ENCODE assay signal across 19 cellular contexts in the genomic region with DNA sequence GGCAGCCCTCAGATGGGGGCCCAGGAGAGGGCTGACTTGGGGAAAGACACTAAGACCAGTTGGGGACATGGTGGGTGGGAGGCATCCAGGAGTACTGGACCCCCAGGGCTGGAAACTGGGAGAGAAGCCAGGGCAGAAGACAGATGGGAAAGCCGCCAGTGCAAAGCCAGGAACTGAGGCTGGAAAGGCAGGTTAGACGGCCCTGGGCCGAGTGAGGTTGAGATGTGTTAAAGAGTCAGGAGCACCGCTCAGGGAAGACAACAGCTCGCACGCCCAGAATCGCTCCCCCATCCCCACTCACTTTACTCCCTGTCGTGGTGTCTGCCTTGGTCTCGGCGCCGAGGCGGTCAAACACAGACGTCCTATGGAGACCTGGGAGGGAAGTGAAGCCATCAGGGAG. TPM values are rescaled to one million over a fixed set of nuclear protein-coding genes. Genes with fewer than 3 reads are reported as not detected.
DNase-seq lines count a peak whose midpoint lies in the region; ATAC-seq and TF ChIP-seq lines count a peak whose summit lies in the region.
"Had no signal": no experiment of that assay in that cellular context is flagged by ENCODE, and none has a peak within 500 bp of the region (broad histone marks: within the 10 kb centered on the region; RNA-seq: fewer than 3 reads in every experiment).

No MANE protein-coding gene starts in this region.

- no peaks in the 10 kb centered on the region for H3K27me3 ChIP-seq in effector memory CD4-positive, alpha-beta T cell (replicated peaks; ENCODE audit: control insufficient read depth, insufficient read depth, low read length, poor library complexity, severe bottlenecking)
- H3K27me3 ChIP-seq: BLaER1 treated with 17β-estradiol and CSF1 and Interleukin-3, amounts not matched to agents 10 nM and 100 nM had no signal

- no peak overlapping the region for H3K4me3 Mint-ChIP-seq in mesothelial cell of epicardium
- H3K4me3 Mint-ChIP-seq in stimulated activated naive B cell treated with anti-CD40 and anti-IgM and Interleukin-4, amounts not matched to agents 10 μg/mL and 1 μg/mL and 100 μg/mL, for 72 hours, result no peak overlapping the region
- no peak overlapping the region for H3K4me3 Mint-ChIP-seq in activated CD8-positive, alpha-beta T cell treated with anti-CD3 and anti-CD28 coated beads, Interleukin-2, amount 10 ng/mL, durations not matched to agents 7 days and 5 days
- H3K4me3 Mint-ChIP-seq: IgD-negative memory B cell had no signal

- DNase-seq in ELF-1 (ENCODE audit: low read depth, low spot score) (peak; percentile 16), RWPE1 (ENCODE audit: low spot score) (no peak), mesothelial cell of epicardium (ENCODE audit: low spot score in 2 of 2, unreplicated experiment in 2 of 2) (no peak), coronary artery (ENCODE audit: low spot score) (no peak)
- DNase-seq in stimulated activated naive B cell treated with anti-CD40 and anti-IgM and Interleukin-4, amounts not matched to agents 10 μg/mL and 1 μg/mL and 100 μg/mL, for 72 hours, result no peak
- no peak for DNase-seq in activated CD8-positive, alpha-beta T cell treated with anti-CD3 and anti-CD28 coated beads, Interleukin-2, amount 10 ng/mL, durations not matched to agents 7 days and 5 days
- DNase-seq in effector memory CD4-positive, alpha-beta T cell, result no peak
- DNase-seq: CD8-positive, alpha-beta memory T cell; GDM1; NCI-H1105; NCI-H146; NCI-H2029 treated with DMSO at 0.1 percent for 48 hours; NCI-H226; NCI-H510A treated with DMSO at 0.1 percent for 48 hours; NCI-H748 treated with DMSO at 0.1 percent for 48 hours; PC-9 had no signal

- no peak overlapping the region for H3K4me3 ChIP-seq in coronary artery
- no peak overlapping the region for H3K4me3 ChIP-seq in effector memory CD4-positive, alpha-beta T cell (ENCODE audit: insufficient read depth, low read depth, low read length, poor library complexity, severe bottlenecking)
- H3K4me3 ChIP-seq: BLaER1 treated with 17β-estradiol and CSF1 and Interleukin-3, amounts not matched to agents 10 nM and 100 nM; PC-9 had no signal

- CTCF ChIA-PET in RWPE1 (lab: Yijun Ruan, JAX), result no interaction called here
- CTCF ChIA-PET in activated CD8-positive, alpha-beta T cell treated with anti-CD3 and anti-CD28 coated beads, Interleukin-2, amount 10 ng/mL, durations not matched to agents 7 days and 5 days (lab: Charles Lee), result no interaction called here

- no peak for TF ChIP-seq CTCF in RWPE1 (conservative IDR thresholded peaks at IDR 0.05; ENCODE audit: low read depth)
- no peak for TF ChIP-seq CTCF in mesothelial cell of epicardium (IDR thresholded peaks at IDR 0.05; ENCODE audit: unreplicated experiment)
- TF ChIP-seq CTCF in coronary artery (IDR thresholded peaks at IDR 0.05), result no peak

- POLR2A ChIA-PET in RWPE1 (lab: Yijun Ruan, JAX; ENCODE audit: low non-redundant PET), result no interaction called here
- POLR2A ChIA-PET in activated CD8-positive, alpha-beta T cell treated with anti-CD3 and anti-CD28 coated beads, Interleukin-2, amount 10 ng/mL, durations not matched to agents 7 days and 5 days (lab: Charles Lee), result no interaction called here

- ATAC-seq in stimulated activated naive B cell treated with anti-CD40 and anti-IgM and Interleukin-4, amounts not matched to agents 10 μg/mL and 1 μg/mL and 100 μg/mL, for 72 hours (replicated peaks), result no peak
- ATAC-seq in activated CD8-positive, alpha-beta T cell treated with anti-CD3 and anti-CD28 coated beads, Interleukin-2, amount 10 ng/mL, durations not matched to agents 7 days and 5 days, result no peak
- ATAC-seq: HCT116 had no signal

- H3K4me1 ChIP-seq in effector memory CD4-positive, alpha-beta T cell (ENCODE audit: control insufficient read depth, insufficient read depth, low read length, poor library complexity, severe bottlenecking), result no peaks in the 10 kb centered on the region

- H3K27ac ChIP-seq in RWPE1, result 0 out of 2 replicates have a peak overlapping the region, but pooled peaks have one; percentile 3
- no peak overlapping the region for H3K27ac ChIP-seq in coronary artery
- H3K27ac ChIP-seq in effector memory CD4-positive, alpha-beta T cell (ENCODE audit: insufficient read depth, low read length, poor library complexity, severe bottlenecking), result no peak overlapping the region
- H3K27ac ChIP-seq: BLaER1 treated with 17β-estradiol and CSF1 and Interleukin-3, amounts not matched to agents 10 nM and 100 nM; PC-9 had no signal

- peak overlapping the region; percentile 70 for H3K27ac Mint-ChIP-seq in mesothelial cell of epicardium
- peak overlapping the region; percentile 6 for H3K27ac Mint-ChIP-seq in stimulated activated naive B cell treated with anti-CD40 and anti-IgM and Interleukin-4, amounts not matched to agents 10 μg/mL and 1 μg/mL and 100 μg/mL, for 72 hours
- H3K27ac Mint-ChIP-seq in activated CD8-positive, alpha-beta T cell treated with anti-CD3 and anti-CD28 coated beads, Interleukin-2, amount 10 ng/mL, durations not matched to agents 7 days and 5 days, result no peak overlapping the region
- H3K27ac Mint-ChIP-seq: IgD-negative memory B cell had no signal

- peaks cover 48% of the 10 kb centered on the region for H3K36me3 Mint-ChIP-seq in mesothelial cell of epicardium
- peaks cover 54 to 78% of the 10 kb centered on the region in 2 donors for H3K36me3 Mint-ChIP-seq in stimulated activated naive B cell treated with anti-CD40 and anti-IgM and Interleukin-4, amounts not matched to agents 10 μg/mL and 1 μg/mL and 100 μg/mL, for 72 hours
- peaks cover 55% of the 10 kb centered on the region for H3K36me3 Mint-ChIP-seq in activated CD8-positive, alpha-beta T cell treated with anti-CD3 and anti-CD28 coated beads, Interleukin-2, amount 10 ng/mL, durations not matched to agents 7 days and 5 days (ENCODE audit: low read depth)

- H3K4me1 Mint-ChIP-seq in mesothelial cell of epicardium, result peaks cover 17% of the 10 kb centered on the region
- H3K4me1 Mint-ChIP-seq in stimulated activated naive B cell treated with anti-CD40 and anti-IgM and Interleukin-4, amounts not matched to agents 10 μg/mL and 1 μg/mL and 100 μg/mL, for 72 hours, result no peaks in the 10 kb centered on the region
- H3K4me1 Mint-ChIP-seq in activated CD8-positive, alpha-beta T cell treated with anti-CD3 and anti-CD28 coated beads, Interleukin-2, amount 10 ng/mL, durations not matched to agents 7 days and 5 days (ENCODE audit: low read depth), result no peaks in the 10 kb centered on the region
- H3K4me1 Mint-ChIP-seq: CD8-positive, alpha-beta memory T cell had no signal

- H3K27me3 Mint-ChIP-seq in mesothelial cell of epicardium (ENCODE audit: low read depth), result no peaks in the 10 kb centered on the region
- no peaks in the 10 kb centered on the region for H3K27me3 Mint-ChIP-seq in stimulated activated naive B cell treated with anti-CD40 and anti-IgM and Interleukin-4, amounts not matched to agents 10 μg/mL and 1 μg/mL and 100 μg/mL, for 72 hours
- no peaks in the 10 kb centered on the region for H3K27me3 Mint-ChIP-seq in activated CD8-positive, alpha-beta T cell treated with anti-CD3 and anti-CD28 coated beads, Interleukin-2, amount 10 ng/mL, durations not matched to agents 7 days and 5 days (ENCODE audit: low read depth)
- H3K27me3 Mint-ChIP-seq: CD8-positive, alpha-beta memory T cell; IgD-negative memory B cell had no signal

- H3K9me3 ChIP-seq in effector memory CD4-positive, alpha-beta T cell (ENCODE audit: control insufficient read depth, low read length), result no peaks in the 10 kb centered on the region
- H3K9me3 ChIP-seq: BLaER1 treated with 17β-estradiol and CSF1 and Interleukin-3, amounts not matched to agents 10 nM and 100 nM had no signal

- H3K36me3 ChIP-seq in effector memory CD4-positive, alpha-beta T cell (ENCODE audit: control insufficient read depth, insufficient read depth, low read length), result peaks cover 67% of the 10 kb centered on the region

- H3K9me3 Mint-ChIP-seq in mesothelial cell of epicardium, result no peaks in the 10 kb centered on the region
- H3K9me3 Mint-ChIP-seq in stimulated activated naive B cell treated with anti-CD40 and anti-IgM and Interleukin-4, amounts not matched to agents 10 μg/mL and 1 μg/mL and 100 μg/mL, for 72 hours, result no peaks in the 10 kb centered on the region
- no peaks in the 10 kb centered on the region for H3K9me3 Mint-ChIP-seq in activated CD8-positive, alpha-beta T cell treated with anti-CD3 and anti-CD28 coated beads, Interleukin-2, amount 10 ng/mL, durations not matched to agents 7 days and 5 days (ENCODE audit: insufficient read depth)
- H3K9me3 Mint-ChIP-seq: IgD-negative memory B cell had no signal

RNA-seq across cellular contexts. Expression of a gene that starts 24.5 kb away (rescaled TPM):
- total RNA-seq in mesothelial cell of epicardium, result 15.3 to 17.8 TPM (median 16.3 TPM) in 3 replicates
- 10 to 100 TPM; 27.7 to 28.3 TPM for total RNA-seq in activated CD8-positive, alpha-beta T cell treated with anti-CD3 and anti-CD28 coated beads, Interleukin-2, amount 10 ng/mL, durations not matched to agents 7 days and 5 days

RNA-seq across cellular contexts. Expression of a gene that starts 24.8 kb away (rescaled TPM):
- 369 to 379 TPM (median 376 TPM) in 3 replicates for total RNA-seq in mesothelial cell of epicardium
- total RNA-seq in activated CD8-positive, alpha-beta T cell treated with anti-CD3 and anti-CD28 coated beads, Interleukin-2, amount 10 ng/mL, durations not matched to agents 7 days and 5 days, result 10 to 100 TPM; 65.1 to 70.0 TPM

RNA-seq across cellular contexts. Expression of a gene that starts 38.6 kb away (rescaled TPM):
- 192 to 200 TPM (median 194 TPM) in 3 replicates for total RNA-seq in mesothelial cell of epicardium
- 100 to 1,000 TPM; 137 to 139 TPM for total RNA-seq in activated CD8-positive, alpha-beta T cell treated with anti-CD3 and anti-CD28 coated beads, Interleukin-2, amount 10 ng/mL, durations not matched to agents 7 days and 5 days
